ENCODE assay signal across 35 cellular contexts in genomic region chr4:115485402-115485801, GRCh38.
"Had no signal": no experiment of that assay in that cellular context is flagged by ENCODE, and none has a peak within 500 bp of the region (broad histone marks: within the 10 kb centered on the region; RNA-seq: fewer than 3 reads in every experiment).

No MANE protein-coding gene starts in this region.

- ATAC-seq: activated CD8-positive, alpha-beta T cell treated with anti-CD3 and anti-CD28 coated beads for 36 hours; activated naive CD4-positive, alpha-beta T cell treated with anti-CD3 and anti-CD28 coated beads, Interleukin-2, amount 50 U/mL, for 72 hours; activated T-cell treated with anti-CD3 and anti-CD28 coated beads, Interleukin-2, amount 50 U/mL, for 4 hours; activated T-cell treated with anti-CD3 and anti-CD28 coated beads, Interleukin-2, amount 50 U/mL, for 72 hours; activated T-helper 17 cell treated with anti-CD3 and anti-CD28 coated beads, Interleukin-2, amount 50 U/mL, for 72 hours; body of pancreas had no signal

- H3K4me1 ChIP-seq: adrenal gland, body of pancreas, breast epithelium had no signal

- DNase-seq: activated B cell treated with CpG ODN at 0.5 μM for 24 hours; activated CD4-positive, alpha-beta memory T cell treated with anti-CD3 and anti-CD28 coated beads for 36 hours; activated CD4-positive, alpha-beta T cell treated with anti-CD3 and anti-CD28 coated beads for 4 hours; activated CD4-positive, alpha-beta T cell treated with anti-CD3 and anti-CD28 coated beads, Interleukin-2, amount 10 ng/mL, durations not matched to agents 24 days and 14 days; activated CD4-positive, alpha-beta T cell treated with anti-CD3 and anti-CD28 coated beads, Interleukin-2, amount 50 U/mL, for 1 hour; activated CD4-positive, alpha-beta T cell treated with anti-CD3 and anti-CD28 coated beads, Interleukin-2, amount 50 U/mL, for 4 hours; activated CD4-positive, CD25-positive, alpha-beta regulatory T cell treated with anti-CD3 and anti-CD28 coated beads, Interleukin-2, amount 50 U/mL, for 72 hours; activated CD8-positive, alpha-beta memory T cell treated with anti-CD3 and anti-CD28 coated beads, Interleukin-2, amount 50 U/mL, for 4 hours; activated CD8-positive, alpha-beta T cell treated with anti-CD3 and anti-CD28 coated beads for 36 hours; activated effector memory CD4-positive, alpha-beta T cell treated with anti-CD3 and anti-CD28 coated beads, Interleukin-2, amount 50 U/mL, for 16 hours; activated gamma-delta T cell treated with Interleukin-2 at 50 U/mL for 16 hours; activated naive CD4-positive, alpha-beta T cell; activated naive CD4-positive, alpha-beta T cell treated with anti-CD3 and anti-CD28 coated beads for 36 hours; activated naive CD4-positive, alpha-beta T cell treated with anti-CD3 and anti-CD28 coated beads, Interleukin-2, amount 50 U/mL, for 16 hours; activated naive CD8-positive, alpha-beta T cell treated with anti-CD3 and anti-CD28 coated beads for 36 hours; activated T-cell treated with anti-CD3 and anti-CD28 coated beads for 4 hours; activated T-cell treated with anti-CD3 and anti-CD28 coated beads, Interleukin-2, amount 50 U/mL, for 1 hour; activated T-cell treated with anti-CD3 and anti-CD28 coated beads, Interleukin-2, amount 50 U/mL, for 4 hours; activated T-cell treated with anti-CD3 and anti-CD28 coated beads, Interleukin-2, amount 50 U/mL, for 72 hours; adrenal gland; amniotic stem cell; aorta; body of pancreas; brain microvascular endothelial cell; central memory CD4-positive, alpha-beta T cell; T-helper 1 cell; T-helper 2 cell; T-helper 9 cell had no signal

- H3K36me3 ChIP-seq: adrenal gland, brain microvascular endothelial cell had no signal

- H3K27ac ChIP-seq: adrenal gland, body of pancreas, brain microvascular endothelial cell, breast epithelium, VCaP had no signal

- H3K27me3 ChIP-seq: adrenal gland, body of pancreas, brain microvascular endothelial cell, breast epithelium had no signal

- H3K27me3 Mint-ChIP-seq: activated B cell treated with CpG ODN at 0.5 μM for 24 hours; activated CD4-positive, alpha-beta memory T cell treated with anti-CD3 and anti-CD28 coated beads for 36 hours; activated CD4-positive, alpha-beta T cell treated with anti-CD3 and anti-CD28 coated beads, Interleukin-2, amount 10 ng/mL, durations not matched to agents 24 days and 14 days; activated CD8-positive, alpha-beta T cell treated with anti-CD3 and anti-CD28 coated beads for 36 hours; activated naive CD8-positive, alpha-beta T cell treated with anti-CD3 and anti-CD28 coated beads for 36 hours; activated T-helper 17 cell treated with anti-CD3 and anti-CD28 coated beads, Interleukin-2, amount 50 U/mL, for 72 hours had no signal

- H3K4me1 Mint-ChIP-seq: activated B cell treated with CpG ODN at 0.5 μM for 24 hours; activated CD4-positive, alpha-beta T cell treated with anti-CD3 and anti-CD28 coated beads, Interleukin-2, amount 10 ng/mL, durations not matched to agents 24 days and 14 days; activated naive CD8-positive, alpha-beta T cell treated with anti-CD3 and anti-CD28 coated beads for 36 hours; activated T-helper 17 cell treated with anti-CD3 and anti-CD28 coated beads, Interleukin-2, amount 50 U/mL, for 72 hours had no signal

- H3K36me3 Mint-ChIP-seq: activated CD4-positive, alpha-beta memory T cell treated with anti-CD3 and anti-CD28 coated beads for 36 hours; activated naive CD4-positive, alpha-beta T cell treated with anti-CD3 and anti-CD28 coated beads, Interleukin-2, amount 50 U/mL, for 72 hours; activated naive CD8-positive, alpha-beta T cell treated with anti-CD3 and anti-CD28 coated beads for 36 hours had no signal

- H3K9me3 ChIP-seq: adrenal gland, body of pancreas, breast epithelium had no signal

- H3K27ac Mint-ChIP-seq: activated B cell treated with CpG ODN at 0.5 μM for 24 hours; activated CD4-positive, alpha-beta memory T cell treated with anti-CD3 and anti-CD28 coated beads for 36 hours; activated CD4-positive, alpha-beta T cell treated with anti-CD3 and anti-CD28 coated beads, Interleukin-2, amount 10 ng/mL, durations not matched to agents 24 days and 14 days; activated CD8-positive, alpha-beta T cell treated with anti-CD3 and anti-CD28 coated beads for 36 hours; activated naive CD4-positive, alpha-beta T cell treated with anti-CD3 and anti-CD28 coated beads for 36 hours; activated naive CD4-positive, alpha-beta T cell treated with anti-CD3 and anti-CD28 coated beads, Interleukin-2, amount 50 U/mL, for 72 hours; activated naive CD8-positive, alpha-beta T cell treated with anti-CD3 and anti-CD28 coated beads for 36 hours; activated T-cell treated with anti-CD3 and anti-CD28 coated beads, Interleukin-2, amount 50 U/mL, for 72 hours; activated T-helper 1 cell treated with anti-CD3 and anti-CD28 coated beads, Interleukin-12 subunit alpha, Interleukin-12 subunit beta, Interleukin-2, Interleukin-4 antibody, amounts not matched to agents 30 ng/mL and 10 ng/mL and 1 ng/mL, durations not matched to agents 14 hours and 24 hours and 36 hours; activated T-helper 17 cell treated with anti-CD3 and anti-CD28 coated beads, Interleukin-2, amount 50 U/mL, for 72 hours; T-helper 1 cell treated with Interleukin-12 subunit alpha and Interleukin-12 subunit beta and Interleukin-4 antibody, amounts not matched to agents 30 μg/mL and 1 μg/mL, for 36 hours; T-helper 2 cell treated with Interferon-gamma antibody and Interleukin-4, amounts not matched to agents 5 μg/mL and 100 μg/mL, for 36 hours had no signal

- H3K9me3 Mint-ChIP-seq: activated CD8-positive, alpha-beta T cell treated with anti-CD3 and anti-CD28 coated beads for 36 hours; activated T-helper 17 cell treated with anti-CD3 and anti-CD28 coated beads, Interleukin-2, amount 50 U/mL, for 72 hours; T-helper 2 cell treated with Interferon-gamma antibody and Interleukin-4, amounts not matched to agents 5 μg/mL and 100 μg/mL, for 36 hours had no signal

- H3K4me3 Mint-ChIP-seq: activated B cell treated with CpG ODN at 0.5 μM for 24 hours; activated CD4-positive, alpha-beta memory T cell treated with anti-CD3 and anti-CD28 coated beads for 36 hours; activated CD4-positive, alpha-beta T cell treated with anti-CD3 and anti-CD28 coated beads, Interleukin-2, amount 10 ng/mL, durations not matched to agents 24 days and 14 days; activated CD8-positive, alpha-beta T cell treated with anti-CD3 and anti-CD28 coated beads for 36 hours; activated naive CD4-positive, alpha-beta T cell treated with anti-CD3 and anti-CD28 coated beads for 36 hours; activated naive CD8-positive, alpha-beta T cell treated with anti-CD3 and anti-CD28 coated beads for 36 hours; activated T-cell treated with anti-CD3 and anti-CD28 coated beads, Interleukin-2, amount 50 U/mL, for 4 hours; activated T-cell treated with anti-CD3 and anti-CD28 coated beads, Interleukin-2, amount 50 U/mL, for 72 hours; activated T-helper 1 cell treated with anti-CD3 and anti-CD28 coated beads, Interleukin-12 subunit alpha, Interleukin-12 subunit beta, Interleukin-2, Interleukin-4 antibody, amounts not matched to agents 30 ng/mL and 10 ng/mL and 1 ng/mL, durations not matched to agents 14 hours and 24 hours and 36 hours; activated T-helper 17 cell treated with anti-CD3 and anti-CD28 coated beads, Interleukin-2, amount 50 U/mL, for 72 hours; T-helper 1 cell treated with Interleukin-12 subunit alpha and Interleukin-12 subunit beta and Interleukin-4 antibody, amounts not matched to agents 30 μg/mL and 1 μg/mL, for 36 hours; T-helper 2 cell treated with Interferon-gamma antibody and Interleukin-4, amounts not matched to agents 5 μg/mL and 100 μg/mL, for 36 hours had no signal

- H3K4me3 ChIP-seq: adrenal gland, body of pancreas, breast epithelium had no signal
